Comparison of ENCODE assay signal across 13 cellular contexts in the genomic region with DNA sequence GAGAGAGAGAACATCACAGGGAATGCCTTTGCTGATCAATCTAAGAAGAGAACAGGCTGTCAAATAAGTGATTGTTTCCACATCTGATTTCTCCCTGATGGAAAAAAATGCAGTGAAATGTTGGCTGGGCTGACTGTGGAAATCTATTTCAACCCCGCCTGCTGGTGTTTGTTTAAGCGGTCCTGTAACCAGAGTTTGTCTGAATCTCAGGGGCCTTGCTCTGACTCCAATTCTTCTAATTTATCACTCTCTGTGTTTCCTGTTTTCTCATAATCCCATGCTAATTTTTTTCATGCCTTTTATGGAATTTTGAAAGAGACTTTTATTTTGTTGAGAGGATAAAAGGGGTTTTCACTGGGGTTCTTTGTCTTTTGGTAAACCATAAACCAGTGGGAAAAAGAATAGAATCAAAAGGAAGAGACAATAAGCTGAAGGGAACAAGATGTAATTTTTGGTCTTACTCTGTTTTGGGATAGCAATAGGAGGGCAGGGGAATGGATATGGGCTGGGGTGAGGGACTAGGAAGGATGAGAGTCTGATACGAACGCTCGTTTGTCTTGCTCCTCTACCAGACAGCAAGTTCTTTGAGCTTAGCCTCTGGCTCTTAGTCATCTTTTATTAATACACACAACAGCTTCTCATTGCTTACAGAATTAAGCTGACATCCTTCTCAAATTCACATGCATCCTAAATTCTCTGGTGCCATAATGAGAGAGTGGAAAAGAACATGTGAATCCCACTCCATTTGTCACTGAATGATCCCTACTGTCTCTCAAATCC. TPM values are rescaled to one million over a fixed set of nuclear protein-coding genes. Genes with fewer than 3 reads are reported as not detected.
DNase-seq lines count a peak whose midpoint lies in the region; ATAC-seq, FAIRE-seq and TF ChIP-seq lines count a peak whose summit lies in the region.
"Had no signal": no experiment of that assay in that cellular context is flagged by ENCODE, and none has a peak within 500 bp of the region (broad histone marks: within the 10 kb centered on the region; RNA-seq: fewer than 3 reads in every experiment).

No MANE protein-coding gene starts in this region.

- H3K4me1 Mint-ChIP-seq in progenitor cell of endocrine pancreas (ENCODE audit: low read depth), result peaks cover 10% of the 10 kb centered on the region
- H3K4me1 Mint-ChIP-seq in activated CD4-positive, alpha-beta T cell treated with anti-CD3 and anti-CD28 coated beads, Interleukin-2, amount 10 ng/mL, durations not matched to agents 7 days and 5 days, result no peaks in the 10 kb centered on the region
- H3K4me1 Mint-ChIP-seq: stimulated activated naive CD8-positive, alpha-beta T cell treated with anti-CD3 and anti-CD28 coated beads, Interleukin-15, amount 100 ng/mL, for 72 hours had no signal

- no peak overlapping the region for H3K4me3 ChIP-seq in right atrium auricular region
- no peak overlapping the region for H3K4me3 ChIP-seq in effector memory CD4-positive, alpha-beta T cell (ENCODE audit: insufficient read depth, low read depth, low read length, poor library complexity, severe bottlenecking)
- H3K4me3 ChIP-seq: GM23248 had no signal

- peak overlapping the region; percentile 15 for H3K27ac Mint-ChIP-seq in progenitor cell of endocrine pancreas
- no peak overlapping the region for H3K27ac Mint-ChIP-seq in activated CD4-positive, alpha-beta T cell treated with anti-CD3 and anti-CD28 coated beads, Interleukin-2, amount 10 ng/mL, durations not matched to agents 7 days and 5 days
- H3K27ac Mint-ChIP-seq: stimulated activated naive CD8-positive, alpha-beta T cell treated with anti-CD3 and anti-CD28 coated beads, Interleukin-15, amount 100 ng/mL, for 72 hours had no signal

- no peak overlapping the region for H3K4me3 Mint-ChIP-seq in progenitor cell of endocrine pancreas (ENCODE audit: low read depth)
- H3K4me3 Mint-ChIP-seq in activated CD4-positive, alpha-beta T cell treated with anti-CD3 and anti-CD28 coated beads, Interleukin-2, amount 10 ng/mL, durations not matched to agents 7 days and 5 days, result no peak overlapping the region
- H3K4me3 Mint-ChIP-seq: stimulated activated naive CD8-positive, alpha-beta T cell treated with anti-CD3 and anti-CD28 coated beads, Interleukin-15, amount 100 ng/mL, for 72 hours had no signal

- peak overlapping the region; percentile 54 to 82 for H3K27ac ChIP-seq in right atrium auricular region
- H3K27ac ChIP-seq in effector memory CD4-positive, alpha-beta T cell (ENCODE audit: insufficient read depth, low read length, poor library complexity, severe bottlenecking), result no peak overlapping the region
- H3K27ac ChIP-seq: GM23248 had no signal

- CTCF ChIA-PET in activated CD4-positive, alpha-beta T cell treated with anti-CD3 and anti-CD28 coated beads, Interleukin-2, amount 10 ng/mL, durations not matched to agents 7 days and 5 days (lab: Charles Lee), result interaction anchor here (1.2 kb wide), 1 partner anchor 17 kb away, joined by 3 read pairs; no protein-coding TSS in a partner anchor

- POLR2A ChIA-PET in activated CD4-positive, alpha-beta T cell treated with anti-CD3 and anti-CD28 coated beads, Interleukin-2, amount 10 ng/mL, durations not matched to agents 7 days and 5 days (lab: Charles Lee), result no interaction called here

- no peaks in the 10 kb centered on the region for H3K36me3 Mint-ChIP-seq in progenitor cell of endocrine pancreas (ENCODE audit: insufficient read depth)
- no peaks in the 10 kb centered on the region for H3K36me3 Mint-ChIP-seq in activated CD4-positive, alpha-beta T cell treated with anti-CD3 and anti-CD28 coated beads, Interleukin-2, amount 10 ng/mL, durations not matched to agents 7 days and 5 days (ENCODE audit: low read depth)

- TF ChIP-seq POLR2A in GM12891 (IDR thresholded peaks at IDR 0.05; ENCODE audit: low read depth, low read length), result no peak

- no peak for FAIRE-seq in GM12891 (lab: Jason Lieb, UNC)
- FAIRE-seq: A204.1, islet of Langerhans had no signal

- H3K27me3 ChIP-seq in right atrium auricular region, result no peaks in the 10 kb centered on the region
- H3K27me3 ChIP-seq in effector memory CD4-positive, alpha-beta T cell (replicated peaks; ENCODE audit: control insufficient read depth, insufficient read depth, low read length, poor library complexity, severe bottlenecking), result no peaks in the 10 kb centered on the region

- ATAC-seq in Right ventricle myocardium inferior, result peak; percentile 80
- no peak for ATAC-seq in HG03565 (IDR thresholded peaks at IDR 0.05; ENCODE audit: unreplicated experiment)
- ATAC-seq: stimulated activated naive CD8-positive, alpha-beta T cell treated with anti-CD3 and anti-CD28 coated beads, Interleukin-15, amount 100 ng/mL, for 72 hours had no signal

- TF ChIP-seq CTCF in right atrium auricular region (IDR thresholded peaks at IDR 0.05) (no peak), progenitor cell of endocrine pancreas (IDR thresholded peaks at IDR 0.05; ENCODE audit: unreplicated experiment) (no peak)

- H3K27me3 Mint-ChIP-seq in progenitor cell of endocrine pancreas, result no peaks in the 10 kb centered on the region
- peaks cover 9% of the 10 kb centered on the region for H3K27me3 Mint-ChIP-seq in activated CD4-positive, alpha-beta T cell treated with anti-CD3 and anti-CD28 coated beads, Interleukin-2, amount 10 ng/mL, durations not matched to agents 7 days and 5 days
- H3K27me3 Mint-ChIP-seq: stimulated activated naive CD8-positive, alpha-beta T cell treated with anti-CD3 and anti-CD28 coated beads, Interleukin-15, amount 100 ng/mL, for 72 hours had no signal

- H3K9me3 Mint-ChIP-seq in progenitor cell of endocrine pancreas (ENCODE audit: low read depth), result no peaks in the 10 kb centered on the region
- no peaks in the 10 kb centered on the region for H3K9me3 Mint-ChIP-seq in activated CD4-positive, alpha-beta T cell treated with anti-CD3 and anti-CD28 coated beads, Interleukin-2, amount 10 ng/mL, durations not matched to agents 7 days and 5 days
- H3K9me3 Mint-ChIP-seq: stimulated activated naive CD8-positive, alpha-beta T cell treated with anti-CD3 and anti-CD28 coated beads, Interleukin-15, amount 100 ng/mL, for 72 hours had no signal

- H3K36me3 ChIP-seq in right atrium auricular region, result no peaks in the 10 kb centered on the region
- H3K36me3 ChIP-seq in effector memory CD4-positive, alpha-beta T cell (ENCODE audit: control insufficient read depth, insufficient read depth, low read length), result no peaks in the 10 kb centered on the region

- DNase-seq in Right ventricle myocardium inferior (ENCODE audit: missing footprints) (no peak), cardiac septum (ENCODE audit: low spot score) (no peak), right atrium auricular region (ENCODE audit: low spot score) (no peak), progenitor cell of endocrine pancreas (ENCODE audit: low spot score, unreplicated experiment) (no peak), GM12891 (ENCODE audit: insufficient read length, low spot score) (no peak)
- no peak for DNase-seq in effector memory CD4-positive, alpha-beta T cell
- DNase-seq in activated CD4-positive, alpha-beta T cell treated with anti-CD3 and anti-CD28 coated beads, Interleukin-2, amount 10 ng/mL, durations not matched to agents 7 days and 5 days, result no peak
- DNase-seq: stimulated activated naive CD8-positive, alpha-beta T cell treated with anti-CD3 and anti-CD28 coated beads, Interleukin-15, amount 100 ng/mL, for 72 hours had no signal

- H3K9me3 ChIP-seq in right atrium auricular region, result no peaks in the 10 kb centered on the region
- no peaks in the 10 kb centered on the region for H3K9me3 ChIP-seq in effector memory CD4-positive, alpha-beta T cell (ENCODE audit: control insufficient read depth, low read length)

- H3K4me1 ChIP-seq in right atrium auricular region, result peaks cover 0 to 31% of the 10 kb centered on the region in 2 donors
- H3K4me1 ChIP-seq in effector memory CD4-positive, alpha-beta T cell (ENCODE audit: control insufficient read depth, insufficient read depth, low read length, poor library complexity, severe bottlenecking), result no peaks in the 10 kb centered on the region

- intact Hi-C loops in Right ventricle myocardium inferior (cut with DNase I) (no loop called here), cardiac septum (cut with DNase I) (loop anchor here (10.0 kb wide), 1 partner anchor 119 kb away; a partner anchor contains a TSS)

TF ChIP-seq in GM12891, 5 proteins besides CTCF, POLR2A, EP300 and RAD21:
- TF ChIP-seq SPI1 (IDR thresholded peaks at IDR 0.05; ENCODE audit: low read depth, low read length) (no peak), PAX5 (IDR thresholded peaks at IDR 0.05; ENCODE audit: insufficient read depth, low read length, severe bottlenecking) (no peak), POU2F2 (IDR thresholded peaks at IDR 0.05; ENCODE audit: low read depth, low read length) (no peak), POLR2AphosphoS5 (IDR thresholded peaks at IDR 0.05; ENCODE audit: low read depth, low read length) (no peak), TAF1 (IDR thresholded peaks at IDR 0.05; ENCODE audit: low read depth, low read length) (no peak)

RNA-seq across cellular contexts. Expression of a gene that starts 8.0 kb away (rescaled TPM):
- total RNA-seq in Right ventricle myocardium inferior, result 369 TPM
- 677 TPM for total RNA-seq in cardiac septum
- total RNA-seq in right atrium auricular region, result 100 to 1,000 TPM; 287 to 454 TPM
- total RNA-seq in progenitor cell of endocrine pancreas, result not detected in 2 replicates
- not detected for polyA plus RNA-seq in GM12891 (2012; ENCODE audit: low read depth, missing spikeins)
- under 1 TPM in 1 of 2 experiments, not detected in 1; 0.20 TPM for total RNA-seq in activated CD4-positive, alpha-beta T cell treated with anti-CD3 and anti-CD28 coated beads, Interleukin-2, amount 10 ng/mL, durations not matched to agents 7 days and 5 days

RNA-seq across cellular contexts. Expression of a gene that starts 44.7 kb away (rescaled TPM):
- total RNA-seq in Right ventricle myocardium inferior (0.19 TPM), cardiac septum (0.11 TPM), right atrium auricular region (under 1 TPM; 0.31 to 0.70 TPM), progenitor cell of endocrine pancreas (22.8 and 23.1 TPM in 2 replicates)
- 0.62 TPM for polyA plus RNA-seq in GM12891 (2012; ENCODE audit: low read depth, missing spikeins)
- 10 to 100 TPM in 1 of 2 experiments, 1 to 10 TPM in 1; 8.3 to 11.3 TPM for total RNA-seq in activated CD4-positive, alpha-beta T cell treated with anti-CD3 and anti-CD28 coated beads, Interleukin-2, amount 10 ng/mL, durations not matched to agents 7 days and 5 days
- total RNA-seq: GM23248 had no signal
- polyA plus RNA-seq: GM23248 had no signal

RNA-seq across cellular contexts. Expression of a gene that starts 50.3 kb away (rescaled TPM):
- 5.6 TPM for total RNA-seq in Right ventricle myocardium inferior
- total RNA-seq in cardiac septum, result 1.9 TPM
- total RNA-seq in right atrium auricular region, result 10 to 100 TPM; 12.1 to 25.9 TPM
- 0.18 and 0.29 TPM in 2 replicates for total RNA-seq in progenitor cell of endocrine pancreas
- not detected for polyA plus RNA-seq in GM12891 (2012; ENCODE audit: low read depth, missing spikeins)
- total RNA-seq in activated CD4-positive, alpha-beta T cell treated with anti-CD3 and anti-CD28 coated beads, Interleukin-2, amount 10 ng/mL, durations not matched to agents 7 days and 5 days, result not detected
- total RNA-seq: GM23248, HT1080 had no signal
- polyA plus RNA-seq: GM23248 had no signal

Comparison
In these comparisons a context has a peak if more than half of its experiments do, and no peak if none do; other contexts are left out.
1. RNA of a gene that starts 8.0 kb away (total RNA-seq): 677 TPM in cardiac septum (single experiment), 287 to 454 TPM in right atrium auricular region and 369 TPM in Right ventricle myocardium inferior (single experiment); not detected in progenitor cell of endocrine pancreas and 0.20 TPM in activated CD4-positive, alpha-beta T cell treated with anti-CD3 and anti-CD28 coated beads, Interleukin-2, amount 10 ng/mL, durations not matched to agents 7 days and 5 days; every median in the first group is over 100 times any median in the second.